8 cellular contexts compared by ENCODE assay signal in the genomic region with DNA sequence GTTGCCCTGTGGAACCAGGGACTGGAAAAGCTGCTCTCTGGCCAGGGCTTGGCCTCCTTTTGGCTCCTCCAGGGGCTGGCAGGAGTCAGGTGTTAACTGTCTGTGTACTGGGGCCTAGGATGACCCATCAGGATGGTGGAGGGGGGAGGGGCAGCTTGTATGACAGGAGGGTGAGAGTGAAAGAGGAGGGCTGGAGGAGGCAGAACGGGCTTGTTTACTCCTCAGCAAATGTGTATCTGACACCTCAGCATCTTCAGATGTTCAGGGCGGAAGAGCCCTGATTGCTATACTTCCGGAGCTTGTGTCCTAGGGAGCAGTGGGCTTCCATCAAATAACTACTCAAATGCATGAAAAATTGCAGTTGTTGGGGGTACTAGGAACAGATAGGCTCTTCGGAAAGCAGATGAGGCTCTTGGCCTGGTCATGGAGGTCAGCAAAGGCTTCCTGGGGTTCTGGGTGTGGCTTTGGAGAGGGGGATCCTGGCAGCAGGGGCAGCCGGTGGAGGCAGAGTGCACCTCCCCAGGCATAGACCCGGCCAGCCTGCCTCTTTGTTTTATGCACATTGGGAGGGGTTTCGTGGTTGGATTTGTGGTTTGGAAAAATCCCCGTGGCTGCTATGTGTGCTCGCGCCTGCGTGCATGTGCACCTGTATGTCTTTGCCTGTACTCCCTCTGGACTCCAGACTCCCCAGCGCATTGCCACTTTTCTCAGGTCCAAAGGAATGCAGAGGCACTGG. TPM values are rescaled to one million over a fixed set of nuclear protein-coding genes. Genes with fewer than 3 reads are reported as not detected.
A peak's percentile ranks its signal among the peaks of the same experiment; 100 is the strongest.
DNase-seq lines count a peak whose midpoint lies in the region; ATAC-seq and TF ChIP-seq lines count a peak whose summit lies in the region.

No MANE protein-coding gene starts in this region.

- 58 to 70% methylated on average over 2 to 5 of the region's 12 CpGs for WGBS in gastroesophageal sphincter (ENCODE audit: low coverage in 1 of 2), 2 donors

- no peaks in the 10 kb centered on the region for H3K27me3 ChIP-seq in gastroesophageal sphincter

- peak; percentile 77 for DNase-seq in activated CD4-positive, alpha-beta T cell treated with anti-CD3 and anti-CD28 coated beads for 48 hours
- DNase-seq in stimulated activated CD4-positive, alpha-beta T cell treated with anti-CD3 and anti-CD28 coated beads, TNF-alpha, amount 100 ng/mL, for 24 hours (ENCODE audit: low read depth in 3 of 3): peak; percentile 47 to 73 (median 53)
- no peak for DNase-seq in inferior parietal cortex (ENCODE audit: extremely low spot score)
- no peak for DNase-seq in NCI-H2107 treated with DMSO at 0.1 percent for 48 hours (lab: John Stamatoyannopoulos, UW; ENCODE audit: unreplicated experiment)

- no peaks in the 10 kb centered on the region for H3K9me3 ChIP-seq in gastroesophageal sphincter

- H3K4me3 ChIP-seq in gastroesophageal sphincter: no peak overlapping the region

- no peak for TF ChIP-seq CTCF in gastroesophageal sphincter (IDR thresholded peaks at IDR 0.05)

- TF ChIP-seq EP300 in gastroesophageal sphincter (IDR thresholded peaks at IDR 0.05): no peak

- H3K27ac ChIP-seq in gastroesophageal sphincter: peak overlapping the region in 3 of 4 donors; percentile 73 to 75 (median 74)

- TF ChIP-seq POLR2A in gastroesophageal sphincter (IDR thresholded peaks at IDR 0.05): no peak

- ATAC-seq in GM18498 (IDR thresholded peaks at IDR 0.05; ENCODE audit: unreplicated experiment) (peak; percentile 36), HG02981 (IDR thresholded peaks at IDR 0.05; ENCODE audit: unreplicated experiment) (peak; percentile 35), gastroesophageal sphincter (no peak), HG03025 (IDR thresholded peaks at IDR 0.05; ENCODE audit: low FRiP score, unreplicated experiment) (no peak)

- H3K36me3 ChIP-seq in gastroesophageal sphincter: peaks cover 0 to 16% of the 10 kb centered on the region in 2 donors

- H3K4me1 ChIP-seq in gastroesophageal sphincter: peaks cover 0 to 72% (median 28%) of the 10 kb centered on the region in 3 donors

RNA-seq across cellular contexts. Expression of gene CD82, which starts 31.2 kb away (rescaled TPM):
- total RNA-seq in gastroesophageal sphincter: 10 to 100 TPM; 12.7 to 24.0 (median 19.1) TPM

Comparison
In these comparisons a context has a peak if more than half of its experiments do, and no peak if none do; other contexts are left out.
1. ATAC-seq: peak in GM18498 (single experiment) and HG02981 (single experiment); none in gastroesophageal sphincter (single experiment) and HG03025 (single experiment).
2. DNase-seq: peak in activated CD4-positive, alpha-beta T cell treated with anti-CD3 and anti-CD28 coated beads for 48 hours (single experiment) and stimulated activated CD4-positive, alpha-beta T cell treated with anti-CD3 and anti-CD28 coated beads, TNF-alpha, amount 100 ng/mL, for 24 hours (3 of 3); none in inferior parietal cortex (single experiment) and NCI-H2107 treated with DMSO at 0.1 percent for 48 hours (single experiment).